1 cellular context compared by ENCODE assay signal in the genomic region with DNA sequence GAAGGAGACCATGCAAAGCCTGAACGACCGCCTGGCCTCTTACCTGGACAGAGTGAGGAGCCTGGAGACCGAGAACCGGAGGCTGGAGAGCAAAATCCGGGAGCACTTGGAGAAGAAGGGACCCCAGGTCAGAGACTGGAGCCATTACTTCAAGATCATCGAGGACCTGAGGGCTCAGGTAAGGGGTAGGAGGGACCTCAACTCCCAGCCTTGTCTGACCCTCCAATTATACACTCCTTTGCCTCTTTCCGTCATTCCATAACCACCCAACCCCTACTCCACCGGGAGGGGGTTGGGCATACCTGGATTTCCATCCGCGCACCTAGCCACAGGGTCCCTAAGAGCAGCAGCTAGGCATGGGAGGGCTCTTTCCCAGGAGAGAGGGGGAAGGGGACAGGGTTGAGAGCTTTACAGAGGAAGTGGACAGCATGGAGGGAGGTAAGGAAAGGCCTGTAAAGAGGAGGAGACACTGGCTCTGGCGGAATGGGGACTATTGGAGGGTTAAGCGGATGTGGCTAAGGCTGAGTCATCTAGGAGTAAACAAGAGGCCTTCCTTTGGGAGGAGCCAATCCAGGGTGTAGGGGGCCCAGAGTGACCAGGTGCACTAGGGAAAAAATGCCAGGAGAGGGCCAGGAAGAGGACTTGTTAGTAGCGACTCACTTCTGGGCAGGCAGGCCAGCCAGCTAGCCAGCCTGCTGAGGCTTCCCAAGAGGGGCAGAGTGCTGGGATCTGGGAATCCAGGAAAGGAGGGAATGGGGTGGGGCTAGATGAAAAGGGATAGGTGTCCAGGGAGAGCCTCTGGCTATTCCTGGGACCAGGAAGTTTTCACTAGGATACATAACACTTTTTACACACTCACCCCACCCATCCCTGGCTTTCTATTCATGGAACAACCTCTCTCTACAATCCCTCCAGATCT.
TF ChIP-seq lines count a peak whose summit lies in the region.

No MANE protein-coding gene starts in this region.

TF ChIP-seq in HepG2, 621 proteins besides CTCF, POLR2A, EP300 and RAD21 (continued from another document and continues in another):
- TF ChIP-seq, protein P1, sequence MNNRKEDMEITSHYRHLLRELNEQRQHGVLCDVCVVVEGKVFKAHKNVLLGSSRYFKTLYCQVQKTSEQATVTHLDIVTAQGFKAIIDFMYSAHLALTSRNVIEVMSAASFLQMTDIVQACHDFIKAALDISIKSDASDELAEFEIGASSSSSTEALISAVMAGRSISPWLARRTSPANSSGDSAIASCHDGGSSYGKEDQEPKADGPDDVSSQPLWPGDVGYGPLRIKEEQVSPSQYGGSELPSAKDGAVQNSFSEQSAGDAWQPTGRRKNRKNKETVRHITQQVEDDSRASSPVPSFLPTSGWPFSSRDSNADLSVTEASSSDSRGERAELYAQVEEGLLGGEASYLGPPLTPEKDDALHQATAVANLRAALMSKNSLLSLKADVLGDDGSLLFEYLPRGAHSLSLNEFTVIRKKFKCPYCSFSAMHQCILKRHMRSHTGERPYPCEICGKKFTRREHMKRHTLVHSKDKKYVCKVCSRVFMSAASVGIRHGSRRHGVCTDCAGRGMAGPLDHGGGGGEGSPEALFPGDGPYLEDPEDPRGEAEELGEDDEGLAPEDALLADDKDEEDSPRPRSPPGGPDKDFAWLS (CRISPR knock-in tag; IDR thresholded peaks at IDR 0.05; ENCODE audit: borderline replicate concordance): no peak
- peak; percentile 89; the same call in 1 of the 2 replicates for TF ChIP-seq FOXK1 (CRISPR knock-in tag; IDR thresholded peaks at IDR 0.05; ENCODE audit: borderline replicate concordance, low read depth)
- TF ChIP-seq SMARCC2 (IDR thresholded peaks at IDR 0.05): no peak
- TF ChIP-seq SMAD1 (CRISPR knock-in tag; IDR thresholded peaks at IDR 0.05; ENCODE audit: borderline replicate concordance, low read depth): no peak
- no peak for TF ChIP-seq ZNF773 (CRISPR knock-in tag; IDR thresholded peaks at IDR 0.05; ENCODE audit: borderline replicate concordance)
- peak; percentile 51; the same call in 1 of the 2 replicates for TF ChIP-seq HOXD1 (CRISPR knock-in tag; IDR thresholded peaks at IDR 0.05)
- no peak for TF ChIP-seq TRIM22 (IDR thresholded peaks at IDR 0.05)
- TF ChIP-seq, protein P2, sequence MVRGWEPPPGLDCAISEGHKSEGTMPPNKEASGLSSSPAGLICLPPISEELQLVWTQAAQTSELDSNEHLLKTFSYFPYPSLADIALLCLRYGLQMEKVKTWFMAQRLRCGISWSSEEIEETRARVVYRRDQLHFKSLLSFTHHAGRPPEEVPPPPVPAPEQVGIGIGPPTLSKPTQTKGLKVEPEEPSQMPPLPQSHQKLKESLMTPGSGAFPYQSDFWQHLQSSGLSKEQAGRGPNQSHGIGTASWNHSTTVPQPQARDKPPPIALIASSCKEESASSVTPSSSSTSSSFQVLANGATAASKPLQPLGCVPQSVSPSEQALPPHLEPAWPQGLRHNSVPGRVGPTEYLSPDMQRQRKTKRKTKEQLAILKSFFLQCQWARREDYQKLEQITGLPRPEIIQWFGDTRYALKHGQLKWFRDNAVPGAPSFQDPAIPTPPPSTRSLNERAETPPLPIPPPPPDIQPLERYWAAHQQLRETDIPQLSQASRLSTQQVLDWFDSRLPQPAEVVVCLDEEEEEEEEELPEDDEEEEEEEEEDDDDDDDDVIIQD (CRISPR knock-in tag; IDR thresholded peaks at IDR 0.05; ENCODE audit: low read depth): peak; percentile 85
- 0 out of 2 replicates have a peak, but pooled peaks have one; percentile 12 for TF ChIP-seq CREB1 (IDR thresholded peaks at IDR 0.05)
- TF ChIP-seq CREB1 (CRISPR knock-in tag; IDR thresholded peaks at IDR 0.05): peak; percentile 65
- TF ChIP-seq ZFP1 (CRISPR knock-in tag; IDR thresholded peaks at IDR 0.05): no peak
- no peak for TF ChIP-seq BHLHE40 (IDR thresholded peaks at IDR 0.05; ENCODE audit: low read length)
- no peak for TF ChIP-seq AGO1 (IDR thresholded peaks at IDR 0.05; ENCODE audit: low read depth, low read length, poor library complexity, severe bottlenecking)
- TF ChIP-seq ZFYVE20 (CRISPR knock-in tag; IDR thresholded peaks at IDR 0.05; ENCODE audit: borderline replicate concordance, low read depth): no peak
- TF ChIP-seq GZF1 (CRISPR knock-in tag; IDR thresholded peaks at IDR 0.05): no peak
- TF ChIP-seq LCORL (IDR thresholded peaks at IDR 0.05): no peak
- no peak for TF ChIP-seq LCORL (CRISPR knock-in tag; IDR thresholded peaks at IDR 0.05)
- TF ChIP-seq ZNF496 (CRISPR knock-in tag; IDR thresholded peaks at IDR 0.05; ENCODE audit: insufficient replicate concordance): no peak
- TF ChIP-seq, protein P3, sequence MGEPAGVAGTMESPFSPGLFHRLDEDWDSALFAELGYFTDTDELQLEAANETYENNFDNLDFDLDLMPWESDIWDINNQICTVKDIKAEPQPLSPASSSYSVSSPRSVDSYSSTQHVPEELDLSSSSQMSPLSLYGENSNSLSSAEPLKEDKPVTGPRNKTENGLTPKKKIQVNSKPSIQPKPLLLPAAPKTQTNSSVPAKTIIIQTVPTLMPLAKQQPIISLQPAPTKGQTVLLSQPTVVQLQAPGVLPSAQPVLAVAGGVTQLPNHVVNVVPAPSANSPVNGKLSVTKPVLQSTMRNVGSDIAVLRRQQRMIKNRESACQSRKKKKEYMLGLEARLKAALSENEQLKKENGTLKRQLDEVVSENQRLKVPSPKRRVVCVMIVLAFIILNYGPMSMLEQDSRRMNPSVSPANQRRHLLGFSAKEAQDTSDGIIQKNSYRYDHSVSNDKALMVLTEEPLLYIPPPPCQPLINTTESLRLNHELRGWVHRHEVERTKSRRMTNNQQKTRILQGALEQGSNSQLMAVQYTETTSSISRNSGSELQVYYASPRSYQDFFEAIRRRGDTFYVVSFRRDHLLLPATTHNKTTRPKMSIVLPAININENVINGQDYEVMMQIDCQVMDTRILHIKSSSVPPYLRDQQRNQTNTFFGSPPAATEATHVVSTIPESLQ (CRISPR knock-in tag; conservative IDR thresholded peaks at IDR 0.05): no peak; the same call in 1 of the 2 replicates
- TF ChIP-seq ELF1 (CRISPR knock-in tag; IDR thresholded peaks at IDR 0.05): peak; percentile 73
- peak; percentile 75 for TF ChIP-seq ZEB1 (IDR thresholded peaks at IDR 0.05; ENCODE audit: insufficient replicate concordance, low read depth)
- no peak for TF ChIP-seq ZNF383 (CRISPR knock-in tag; IDR thresholded peaks at IDR 0.05; ENCODE audit: borderline replicate concordance)
- TF ChIP-seq, protein P4, sequence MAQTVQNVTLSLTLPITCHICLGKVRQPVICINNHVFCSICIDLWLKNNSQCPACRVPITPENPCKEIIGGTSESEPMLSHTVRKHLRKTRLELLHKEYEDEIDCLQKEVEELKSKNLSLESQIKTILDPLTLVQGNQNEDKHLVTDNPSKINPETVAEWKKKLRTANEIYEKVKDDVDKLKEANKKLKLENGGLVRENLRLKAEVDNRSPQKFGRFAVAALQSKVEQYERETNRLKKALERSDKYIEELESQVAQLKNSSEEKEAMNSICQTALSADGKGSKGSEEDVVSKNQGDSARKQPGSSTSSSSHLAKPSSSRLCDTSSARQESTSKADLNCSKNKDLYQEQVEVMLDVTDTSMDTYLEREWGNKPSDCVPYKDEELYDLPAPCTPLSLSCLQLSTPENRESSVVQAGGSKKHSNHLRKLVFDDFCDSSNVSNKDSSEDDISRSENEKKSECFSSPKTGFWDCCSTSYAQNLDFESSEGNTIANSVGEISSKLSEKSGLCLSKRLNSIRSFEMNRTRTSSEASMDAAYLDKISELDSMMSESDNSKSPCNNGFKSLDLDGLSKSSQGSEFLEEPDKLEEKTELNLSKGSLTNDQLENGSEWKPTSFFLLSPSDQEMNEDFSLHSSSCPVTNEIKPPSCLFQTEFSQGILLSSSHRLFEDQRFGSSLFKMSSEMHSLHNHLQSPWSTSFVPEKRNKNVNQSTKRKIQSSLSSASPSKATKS (CRISPR knock-in tag; IDR thresholded peaks at IDR 0.05): 0 out of 2 replicates have a peak, but pooled peaks have one; percentile 45
- no peak for TF ChIP-seq RFX3 (CRISPR knock-in tag; IDR thresholded peaks at IDR 0.05)
- TF ChIP-seq ERF (CRISPR knock-in tag; IDR thresholded peaks at IDR 0.05): peak; percentile 90
- 0 out of 2 replicates have a peak, but pooled peaks have one; percentile 51 for TF ChIP-seq RFXANK (CRISPR knock-in tag; IDR thresholded peaks at IDR 0.05)
- peak; percentile 20; the same call in 1 of the 2 replicates for TF ChIP-seq HHEX (CRISPR knock-in tag; IDR thresholded peaks at IDR 0.05)
- peak; percentile 45 for TF ChIP-seq PHF8 (CRISPR knock-in tag; IDR thresholded peaks at IDR 0.05)
- TF ChIP-seq ZNF24 (IDR thresholded peaks at IDR 0.05): peak; percentile 21; the same call in 1 of the 2 replicates
- peak; percentile 97; the same call in 1 of the 2 replicates for TF ChIP-seq DNMT3B (CRISPR knock-in tag; conservative IDR thresholded peaks at IDR 0.05)
- TF ChIP-seq ZNF17 (CRISPR knock-in tag; IDR thresholded peaks at IDR 0.05): no peak
- TF ChIP-seq NRL (CRISPR knock-in tag; IDR thresholded peaks at IDR 0.05; ENCODE audit: borderline replicate concordance): no peak
- peak; percentile 98 for TF ChIP-seq CBFB (CRISPR knock-in tag; IDR thresholded peaks at IDR 0.05)
- TF ChIP-seq ZNF543 (CRISPR knock-in tag; IDR thresholded peaks at IDR 0.05): peak; percentile 20; the same call in 1 of the 2 replicates
- peak; percentile 78; the same call in 1 of the 2 replicates for TF ChIP-seq ZNF335 (CRISPR knock-in tag; IDR thresholded peaks at IDR 0.05)
- TF ChIP-seq, protein P5, sequence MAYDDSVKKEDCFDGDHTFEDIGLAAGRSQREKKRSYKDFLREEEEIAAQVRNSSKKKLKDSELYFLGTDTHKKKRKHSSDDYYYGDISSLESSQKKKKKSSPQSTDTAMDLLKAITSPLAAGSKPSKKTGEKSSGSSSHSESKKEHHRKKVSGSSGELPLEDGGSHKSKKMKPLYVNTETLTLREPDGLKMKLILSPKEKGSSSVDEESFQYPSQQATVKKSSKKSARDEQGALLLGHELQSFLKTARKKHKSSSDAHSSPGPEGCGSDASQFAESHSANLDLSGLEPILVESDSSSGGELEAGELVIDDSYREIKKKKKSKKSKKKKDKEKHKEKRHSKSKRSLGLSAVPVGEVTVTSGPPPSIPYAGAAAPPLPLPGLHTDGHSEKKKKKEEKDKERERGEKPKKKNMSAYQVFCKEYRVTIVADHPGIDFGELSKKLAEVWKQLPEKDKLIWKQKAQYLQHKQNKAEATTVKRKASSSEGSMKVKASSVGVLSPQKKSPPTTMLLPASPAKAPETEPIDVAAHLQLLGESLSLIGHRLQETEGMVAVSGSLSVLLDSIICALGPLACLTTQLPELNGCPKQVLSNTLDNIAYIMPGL (CRISPR knock-in tag; IDR thresholded peaks at IDR 0.05; ENCODE audit: borderline replicate concordance in 1 of 2, low read depth in 1 of 2): peak; percentile 56 to 80; a peak in 2 of 4 replicates
- TF ChIP-seq, protein P6, sequence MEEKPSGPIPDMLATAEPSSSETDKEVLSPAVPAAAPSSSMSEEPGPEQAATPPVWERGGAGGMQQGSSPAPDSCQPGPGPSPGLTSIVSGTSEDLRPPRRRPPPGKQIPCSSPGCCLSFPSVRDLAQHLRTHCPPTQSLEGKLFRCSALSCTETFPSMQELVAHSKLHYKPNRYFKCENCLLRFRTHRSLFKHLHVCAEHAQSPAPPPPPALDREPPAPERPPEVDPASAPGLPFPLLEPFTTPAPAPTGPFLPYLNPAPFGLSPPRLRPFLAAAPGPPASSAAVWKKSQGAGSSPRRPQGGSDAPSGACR (CRISPR knock-in tag; IDR thresholded peaks at IDR 0.05): 0 out of 2 replicates have a peak, but pooled peaks have one; percentile 69
- peak; percentile 54 for TF ChIP-seq NFYB (CRISPR knock-in tag; IDR thresholded peaks at IDR 0.05)
- TF ChIP-seq NCOA1 (CRISPR knock-in tag; IDR thresholded peaks at IDR 0.05): no peak
- peak; percentile 72 for TF ChIP-seq MIXL1 (CRISPR knock-in tag; IDR thresholded peaks at IDR 0.05)
- TF ChIP-seq JARID2 (CRISPR knock-in tag; IDR thresholded peaks at IDR 0.05; ENCODE audit: insufficient replicate concordance): peak; percentile 79
- TF ChIP-seq IKZF5 (CRISPR knock-in tag; IDR thresholded peaks at IDR 0.05): peak; percentile 79
- TF ChIP-seq ZNF589 (CRISPR knock-in tag; conservative IDR thresholded peaks at IDR 0.05): no peak
- TF ChIP-seq, protein P7, sequence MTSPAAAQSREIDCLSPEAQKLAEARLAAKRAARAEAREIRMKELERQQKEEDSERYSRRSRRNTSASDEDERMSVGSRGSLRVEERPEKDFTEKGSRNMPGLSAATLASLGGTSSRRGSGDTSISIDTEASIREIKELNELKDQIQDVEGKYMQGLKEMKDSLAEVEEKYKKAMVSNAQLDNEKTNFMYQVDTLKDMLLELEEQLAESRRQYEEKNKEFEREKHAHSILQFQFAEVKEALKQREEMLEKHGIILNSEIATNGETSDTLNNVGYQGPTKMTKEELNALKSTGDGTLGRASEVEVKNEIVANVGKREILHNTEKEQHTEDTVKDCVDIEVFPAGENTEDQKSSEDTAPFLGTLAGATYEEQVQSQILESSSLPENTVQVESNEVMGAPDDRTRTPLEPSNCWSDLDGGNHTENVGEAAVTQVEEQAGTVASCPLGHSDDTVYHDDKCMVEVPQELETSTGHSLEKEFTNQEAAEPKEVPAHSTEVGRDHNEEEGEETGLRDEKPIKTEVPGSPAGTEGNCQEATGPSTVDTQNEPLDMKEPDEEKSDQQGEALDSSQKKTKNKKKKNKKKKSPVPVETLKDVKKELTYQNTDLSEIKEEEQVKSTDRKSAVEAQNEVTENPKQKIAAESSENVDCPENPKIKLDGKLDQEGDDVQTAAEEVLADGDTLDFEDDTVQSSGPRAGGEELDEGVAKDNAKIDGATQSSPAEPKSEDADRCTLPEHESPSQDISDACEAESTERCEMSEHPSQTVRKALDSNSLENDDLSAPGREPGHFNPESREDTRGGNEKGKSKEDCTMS (CRISPR knock-in tag; conservative IDR thresholded peaks at IDR 0.05): no peak
- TF ChIP-seq NFKB2 (CRISPR knock-in tag; IDR thresholded peaks at IDR 0.05; ENCODE audit: borderline replicate concordance): 0 out of 2 replicates have a peak, but pooled peaks have one; percentile 32
- TF ChIP-seq TOPORS (CRISPR knock-in tag; IDR thresholded peaks at IDR 0.05): no peak
- TF ChIP-seq HNRNPK (IDR thresholded peaks at IDR 0.05; ENCODE audit: low read depth, low read length, poor library complexity, severe bottlenecking): peak; percentile 37
- TF ChIP-seq POLR2AphosphoS5 (IDR thresholded peaks at IDR 0.05; ENCODE audit: low read depth, low read length): peak; percentile 97
- 0 out of 2 replicates have a peak, but pooled peaks have one; percentile 40 for TF ChIP-seq RELA (CRISPR knock-in tag; IDR thresholded peaks at IDR 0.05)
